ENCODE assay signal across 8 cellular contexts in genomic region chr2:20642026-20642971, GRCh38. TPM values are rescaled to one million over a fixed set of nuclear protein-coding genes. Genes with fewer than 3 reads are reported as not detected.
DNase-seq lines count a peak whose midpoint lies in the region; ATAC-seq and TF ChIP-seq lines count a peak whose summit lies in the region.

No MANE protein-coding gene starts in this region.

- 31 to 33% methylated on average over 26 of the region's 26 CpGs for WGBS in esophagus, 2 donors

- H3K4me1 Mint-ChIP-seq in natural killer cell: peaks cover 0 to 15% of the 10 kb centered on the region in 2 donors

- H3K4me3 ChIP-seq in esophagus (ENCODE audit: low read depth in 1 of 2, low read length in 2 of 2): no peak overlapping the region

- H3K9me3 Mint-ChIP-seq in natural killer cell: no peaks in the 10 kb centered on the region

- DNase-seq in COLO668 (lab: John Stamatoyannopoulos, UW; ENCODE audit: unreplicated experiment) (peak; percentile 75), NOMO-1 (lab: John Stamatoyannopoulos, UW; ENCODE audit: unreplicated experiment in 2 of 2) (peak; percentile 33 to 58), activated T-cell treated with anti-CD3 and anti-CD28 coated beads for 1 hour (ENCODE audit: low read depth) (peak; percentile 68), natural killer cell (peak; percentile 75)
- DNase-seq in stimulated activated naive CD4-positive, alpha-beta T cell treated with Interleukin-2 at 50 U/mL for 16 hours (lab: John Stamatoyannopoulos, UW): peak; percentile 41

- no peaks in the 10 kb centered on the region for H3K9me3 ChIP-seq in esophagus (ENCODE audit: control insufficient read depth in 2 of 2, insufficient read depth in 1 of 2, low read depth in 1 of 2, low read length in 1 of 2)

- no peaks in the 10 kb centered on the region for H3K27me3 Mint-ChIP-seq in natural killer cell (ENCODE audit: low read depth in 2 of 2)

- H3K36me3 Mint-ChIP-seq in natural killer cell: peaks cover 9% of the 10 kb centered on the region

- intact Hi-C loops in natural killer cell (cut with micrococcal nuclease): loop anchor here (1.0 kb wide), 2 partner anchors 199 to 231 kb away; no protein-coding TSS in a partner anchor

- peak; percentile 99 for ATAC-seq in GM19351 (IDR thresholded peaks at IDR 0.05; ENCODE audit: unreplicated experiment)
- ATAC-seq in HG03432 (IDR thresholded peaks at IDR 0.05; ENCODE audit: unreplicated experiment): peak; percentile 99
- ATAC-seq in natural killer cell: peak; percentile 92 to 100 (median 99)

- peaks cover 3 to 39% of the 10 kb centered on the region in 2 donors for H3K36me3 ChIP-seq in esophagus (ENCODE audit: control insufficient read depth in 2 of 2, insufficient read depth in 2 of 2, low read length in 1 of 2)

- H3K27ac Mint-ChIP-seq in natural killer cell: no peak overlapping the region

- H3K27ac ChIP-seq in esophagus (ENCODE audit: low read depth in 2 of 2, low read length in 1 of 2): peak overlapping the region; percentile 60 to 85

- TF ChIP-seq CTCF in natural killer cell (IDR thresholded peaks at IDR 0.05): peak; percentile 82

- H3K27me3 ChIP-seq in esophagus (ENCODE audit: control insufficient read depth in 1 of 2, insufficient read depth in 2 of 2, low read length in 2 of 2): no peaks in the 10 kb centered on the region

- H3K4me1 ChIP-seq in esophagus (ENCODE audit: control insufficient read depth in 2 of 2, insufficient read depth in 2 of 2, low read length in 1 of 2): peaks cover 0 to 6% of the 10 kb centered on the region in 2 donors

- H3K4me3 Mint-ChIP-seq in natural killer cell: no peak overlapping the region

RNA-seq across cellular contexts. Expression of gene HS1BP3, which starts 8.6 kb away (rescaled TPM):
- 10 to 100 TPM; 12.2 to 13.4 TPM for polyA plus RNA-seq in esophagus
- 10 to 100 TPM; 17.4 to 25.7 (median 22.8) TPM for total RNA-seq in natural killer cell

RNA-seq across cellular contexts. Expression of gene GDF7, which starts 24.6 kb away (rescaled TPM):
- under 1 TPM; 0.56 to 0.59 TPM for polyA plus RNA-seq in esophagus
- under 1 TPM; 0.02 to 0.10 (median 0.05) TPM for total RNA-seq in natural killer cell
